Comparison of ENCODE assay signal across 16 cellular contexts in genomic region chr16:9154576-9155410, GRCh38.
DNase-seq lines count a peak whose midpoint lies in the region; ATAC-seq and TF ChIP-seq lines count a peak whose summit lies in the region.
"Had no signal": no experiment of that assay in that cellular context is flagged by ENCODE, and none has a peak within 500 bp of the region (broad histone marks: within the 10 kb centered on the region; RNA-seq: fewer than 3 reads in every experiment).

No MANE protein-coding gene starts in this region.

- H3K4me3 Mint-ChIP-seq in GM23338 (no peak overlapping the region), neural progenitor cell (no peak overlapping the region)
- H3K4me3 Mint-ChIP-seq: B cell; CD4-positive, alpha-beta T cell had no signal

- H3K4me1 Mint-ChIP-seq in GM23338: peaks cover 42% of the 10 kb centered on the region
- peaks cover 26% of the 10 kb centered on the region for H3K4me1 Mint-ChIP-seq in neural progenitor cell

- H3K4me3 ChIP-seq in GM23338: 0 out of 2 replicates have a peak overlapping the region, but pooled peaks have one; percentile 23
- no peak overlapping the region for H3K4me3 ChIP-seq in NT2/D1 (ENCODE audit: insufficient read length, low read depth)
- H3K4me3 ChIP-seq in dorsolateral prefrontal cortex: peak overlapping the region in 30 of 59 donors; percentile 10 to 41 (median 26)
- no peak overlapping the region for H3K4me3 ChIP-seq in neural progenitor cell
- H3K4me3 ChIP-seq in ascending aorta: no peak overlapping the region
- no peak overlapping the region for H3K4me3 ChIP-seq in transverse colon
- H3K4me3 ChIP-seq: K562 had no signal

- no peak for TF ChIP-seq POLR2A in transverse colon (IDR thresholded peaks at IDR 0.05)

- H3K36me3 Mint-ChIP-seq in GM23338 (ENCODE audit: low read depth) (peaks cover 12% of the 10 kb centered on the region; the same call in 2 of the 3 replicates), neural progenitor cell (no peaks in the 10 kb centered on the region)

- ATAC-seq in GM23338 (peak; percentile 51), GM18907 (IDR thresholded peaks at IDR 0.05; ENCODE audit: unreplicated experiment) (no peak)
- ATAC-seq: K562 had no signal

- WGBS in transverse colon (ENCODE audit: low coverage in 1 of 2), 2 donors: 64 to 72% methylated on average over 7 to 29 of the region's 29 CpGs

- H3K9me2 ChIP-seq in GM23338 (ENCODE audit: insufficient read depth): no peaks in the 10 kb centered on the region

- peak overlapping the region; percentile 26; the same call in 1 of the 2 replicates for H3K4me2 ChIP-seq in GM23338
- no peak overlapping the region for H3K4me2 ChIP-seq in neural progenitor cell

- H3K9me3 Mint-ChIP-seq in GM23338: peaks cover 7% of the 10 kb centered on the region
- no peaks in the 10 kb centered on the region for H3K9me3 Mint-ChIP-seq in neural progenitor cell
- H3K9me3 Mint-ChIP-seq: CD4-positive, alpha-beta T cell had no signal

- DNase-seq in GM23338 (ENCODE audit: low spot score) (peak; percentile 43), NT2/D1 (ENCODE audit: low read depth, low spot score) (no peak), dorsolateral prefrontal cortex (peak in 8 of 10 donors; percentile 30 to 81 (median 60)), neural progenitor cell (ENCODE audit: low spot score) (no peak), DMS53 (lab: John Stamatoyannopoulos, UW) (no peak), ascending aorta (ENCODE audit: low spot score in 2 of 2) (no peak), transverse colon (no peak)
- DNase-seq: Calu3; CD4-positive, alpha-beta T cell; DMS79; NCI-H1694; NCI-H69; SHP77 had no signal

- H3F3A ChIP-seq in GM23338 (replicated peaks; ENCODE audit: low read depth) (0 out of 2 replicates have a peak, but pooled peaks cover 7% of the 10 kb centered on the region), neural progenitor cell (ENCODE audit: low read depth) (peaks cover 11% of the 10 kb centered on the region)

- H4K20me1 ChIP-seq in GM23338 (replicated peaks; ENCODE audit: insufficient read depth) (no peaks in the 10 kb centered on the region), neural progenitor cell (ENCODE audit: low read depth) (no peaks in the 10 kb centered on the region)

- H3K9ac ChIP-seq in NT2/D1 (ENCODE audit: insufficient read length, low read depth): peak overlapping the region; percentile 47
- H3K9ac ChIP-seq in neural progenitor cell: no peak overlapping the region

- H3K27ac Mint-ChIP-seq in GM23338: no peak overlapping the region
- H3K27ac Mint-ChIP-seq in neural progenitor cell: peak overlapping the region; percentile 85
- H3K27ac Mint-ChIP-seq: B cell; CD4-positive, alpha-beta T cell had no signal

- no peaks in the 10 kb centered on the region for H3K9me3 ChIP-seq in NT2/D1 (ENCODE audit: insufficient read depth, low read length)
- H3K9me3 ChIP-seq in neural progenitor cell (ENCODE audit: low read depth): no peaks in the 10 kb centered on the region
- no peaks in the 10 kb centered on the region for H3K9me3 ChIP-seq in ascending aorta
- no peaks in the 10 kb centered on the region for H3K9me3 ChIP-seq in transverse colon

- H3K27me3 Mint-ChIP-seq in GM23338 (ENCODE audit: insufficient read depth, low read depth, poor library complexity): peaks cover 9% of the 10 kb centered on the region
- peaks cover 4% of the 10 kb centered on the region for H3K27me3 Mint-ChIP-seq in neural progenitor cell (ENCODE audit: insufficient read depth, low read depth)

- H3K36me3 ChIP-seq in GM23338 (ENCODE audit: insufficient read depth) (no peaks in the 10 kb centered on the region), NT2/D1 (ENCODE audit: insufficient read depth, insufficient read length, low read length) (no peaks in the 10 kb centered on the region), neural progenitor cell (no peaks in the 10 kb centered on the region), ascending aorta (no peaks in the 10 kb centered on the region), transverse colon (no peaks in the 10 kb centered on the region)

- TF ChIP-seq CTCF in GM23338 (conservative IDR thresholded peaks at IDR 0.05; ENCODE audit: low read depth in 2 of 2): no peak
- no peak for TF ChIP-seq CTCF in dorsolateral prefrontal cortex (IDR thresholded peaks at IDR 0.05 in 54 of 56, conservative IDR thresholded peaks at IDR 0.05 in 2 of 56; ENCODE audit: low read depth in 1 of 56, partially characterized antibody in 56 of 56)
- no peak for TF ChIP-seq CTCF in neural progenitor cell (IDR thresholded peaks at IDR 0.05)
- no peak for TF ChIP-seq CTCF in ascending aorta (IDR thresholded peaks at IDR 0.05)
- TF ChIP-seq CTCF in transverse colon (IDR thresholded peaks at IDR 0.05): no peak

- H3K79me2 ChIP-seq in GM23338 (replicated peaks; ENCODE audit: insufficient read depth) (no peaks in the 10 kb centered on the region), neural progenitor cell (ENCODE audit: low read depth) (no peaks in the 10 kb centered on the region)

- H3K27ac ChIP-seq in GM23338 (ENCODE audit: low read depth) (no peak overlapping the region), dorsolateral prefrontal cortex (peak overlapping the region in 33 of 59 donors; percentile 4 to 78 (median 50)), neural progenitor cell (no peak overlapping the region), ascending aorta (no peak overlapping the region), transverse colon (no peak overlapping the region)

- H2AFZ ChIP-seq in GM23338: no peak overlapping the region
- no peak overlapping the region for H2AFZ ChIP-seq in neural progenitor cell (replicated peaks)

- H3K27me3 ChIP-seq in GM23338 (ENCODE audit: insufficient read depth): no peaks in the 10 kb centered on the region
- peaks cover 3% of the 10 kb centered on the region for H3K27me3 ChIP-seq in NT2/D1 (ENCODE audit: insufficient read depth, insufficient read length)
- H3K27me3 ChIP-seq in dorsolateral prefrontal cortex: no peaks in the 10 kb centered on the region
- H3K27me3 ChIP-seq in neural progenitor cell: no peaks in the 10 kb centered on the region
- no peaks in the 10 kb centered on the region for H3K27me3 ChIP-seq in ascending aorta
- H3K27me3 ChIP-seq in transverse colon: peaks cover 11% of the 10 kb centered on the region

- TF ChIP-seq EP300 in transverse colon (IDR thresholded peaks at IDR 0.05; ENCODE audit: low read depth): no peak

- peaks cover 49% of the 10 kb centered on the region for H3K4me1 ChIP-seq in GM23338 (ENCODE audit: insufficient read depth)
- peaks cover 15% of the 10 kb centered on the region for H3K4me1 ChIP-seq in NT2/D1 (ENCODE audit: insufficient read depth, insufficient read length)
- H3K4me1 ChIP-seq in neural progenitor cell: peaks cover 6% of the 10 kb centered on the region
- no peaks in the 10 kb centered on the region for H3K4me1 ChIP-seq in ascending aorta
- no peaks in the 10 kb centered on the region for H3K4me1 ChIP-seq in transverse colon

- intact Hi-C loops in dorsolateral prefrontal cortex (cut with DNase I): no loop called here
- intact Hi-C loops in ascending aorta (cut with DNase I): no loop called here
- intact Hi-C loops in transverse colon (cut with DNase I; ENCODE audit: low total_unique reads): no loop called here

- in situ Hi-C loops in transverse colon (cut with MboI; ENCODE audit: low pct_ligation_motif_present in 1 of 4, low pct_unique_long_range_greater_than_20kb in 1 of 4, low sequenced_read_pairs in 3 of 4): loop anchor here in 1 of 4 donors (25.0 kb wide), 1 partner anchor 1008 kb away; no protein-coding TSS in a partner anchor

TF ChIP-seq in GM23338, 12 proteins besides CTCF, POLR2A, EP300 and RAD21 (continues in another document):
- TF ChIP-seq POLR2AphosphoS5 (IDR thresholded peaks at IDR 0.05; ENCODE audit: low read depth) (no peak), NANOG (IDR thresholded peaks at IDR 0.05; ENCODE audit: borderline replicate concordance) (no peak), EZH2phosphoT487 (IDR thresholded peaks at IDR 0.05; ENCODE audit: unreplicated experiment) (no peak), JUNB (IDR thresholded peaks at IDR 0.05; ENCODE audit: unreplicated experiment) (no peak), ZNF331 (CRISPR knock-in tag; IDR thresholded peaks at IDR 0.05; ENCODE audit: low read depth) (no peak), EZH2 (IDR thresholded peaks at IDR 0.05; ENCODE audit: low read depth, unreplicated experiment) (no peak), ZNF114 (CRISPR knock-in tag; IDR thresholded peaks at IDR 0.05) (no peak)

Comparison
In these comparisons a context has a peak if more than half of its experiments do, and no peak if none do; other contexts are left out.
1. DNase-seq: peak in GM23338 (single experiment) and dorsolateral prefrontal cortex (8 of 10); none in NT2/D1 (single experiment), neural progenitor cell (single experiment), DMS53 (single experiment), ascending aorta (0 of 2) and transverse colon (single experiment).
2. H3K27ac ChIP-seq: peak in dorsolateral prefrontal cortex (33 of 59); none in GM23338 (single experiment), neural progenitor cell (single experiment), ascending aorta (0 of 2) and transverse colon (0 of 4).
3. H3K4me3 ChIP-seq: peak in GM23338 (single experiment) and dorsolateral prefrontal cortex (30 of 59); none in NT2/D1 (single experiment), neural progenitor cell (single experiment), ascending aorta (0 of 2) and transverse colon (0 of 4).